In genomic region chr2:44098050-44098449, GRCh38 we compare ENCODE assay signal across 26 cellular contexts.
DNase-seq lines count a peak whose midpoint lies in the region; ATAC-seq and TF ChIP-seq lines count a peak whose summit lies in the region.
"Had no signal": no experiment of that assay in that cellular context is flagged by ENCODE, and none has a peak within 500 bp of the region (broad histone marks: within the 10 kb centered on the region; RNA-seq: fewer than 3 reads in every experiment).

No MANE protein-coding gene starts in this region.

- peaks cover 28% of the 10 kb centered on the region for H3K4me1 Mint-ChIP-seq in activated naive CD8-positive, alpha-beta T cell treated with anti-CD3 and anti-CD28 coated beads, Interleukin-2, amount 10 ng/mL, durations not matched to agents 7 days and 5 days
- H3K4me1 Mint-ChIP-seq in activated naive CD8-positive, alpha-beta T cell treated with anti-CD3 and anti-CD28 coated beads, Interleukin-2, amount 50 U/mL, for 24 hours, result peaks cover 8% of the 10 kb centered on the region
- H3K4me1 Mint-ChIP-seq in activated CD8-positive, alpha-beta T cell treated with anti-CD3 and anti-CD28 coated beads for 36 hours (ENCODE audit: low read depth), result peaks cover 7% of the 10 kb centered on the region

- H3K36me3 Mint-ChIP-seq in activated naive CD8-positive, alpha-beta T cell treated with anti-CD3 and anti-CD28 coated beads, Interleukin-2, amount 10 ng/mL, durations not matched to agents 7 days and 5 days, result no peaks in the 10 kb centered on the region
- no peaks in the 10 kb centered on the region for H3K36me3 Mint-ChIP-seq in activated naive CD8-positive, alpha-beta T cell treated with anti-CD3 and anti-CD28 coated beads, Interleukin-2, amount 50 U/mL, for 24 hours (ENCODE audit: low read depth)
- no peaks in the 10 kb centered on the region for H3K36me3 Mint-ChIP-seq in activated CD8-positive, alpha-beta T cell treated with anti-CD3 and anti-CD28 coated beads for 36 hours (ENCODE audit: low read depth)

- H3K27ac ChIP-seq in WERI-Rb-1 (no peak overlapping the region), osteoblast (ENCODE audit: low read depth, low read length) (no peak overlapping the region)
- H3K27ac ChIP-seq: right atrium auricular region, suprapubic skin had no signal

- no peak overlapping the region for H3K27ac Mint-ChIP-seq in activated naive CD8-positive, alpha-beta T cell treated with anti-CD3 and anti-CD28 coated beads, Interleukin-2, amount 10 ng/mL, durations not matched to agents 7 days and 5 days
- H3K27ac Mint-ChIP-seq in activated naive CD8-positive, alpha-beta T cell treated with anti-CD3 and anti-CD28 coated beads, Interleukin-2, amount 50 U/mL, for 24 hours, result no peak overlapping the region
- H3K27ac Mint-ChIP-seq in activated CD8-positive, alpha-beta T cell treated with anti-CD3 and anti-CD28 coated beads for 36 hours, result no peak overlapping the region
- H3K27ac Mint-ChIP-seq: activated CD4-positive, alpha-beta T cell treated with anti-CD3 and anti-CD28 coated beads, Interleukin-2, amount 10 ng/mL, durations not matched to agents 7 days and 5 days; activated naive CD4-positive, alpha-beta T cell treated with anti-CD3 and anti-CD28 coated beads, Interleukin-2, amount 50 U/mL, for 24 hours had no signal

- POLR2A ChIA-PET in activated naive CD8-positive, alpha-beta T cell treated with anti-CD3 and anti-CD28 coated beads, Interleukin-2, amount 10 ng/mL, durations not matched to agents 7 days and 5 days (lab: Charles Lee), result interaction anchor here (0.6 to 1.0 kb wide), 2 partner anchors 10 to 369 kb away, joined by 3 read pairs; no protein-coding TSS in a partner anchor
- POLR2A ChIA-PET in activated CD8-positive, alpha-beta T cell treated with anti-CD3 and anti-CD28 coated beads for 36 hours (lab: Charles Lee), result no interaction called here

- no peak for TF ChIP-seq CTCF in activated CD8-positive, alpha-beta T cell treated with anti-CD3 and anti-CD28 coated beads for 36 hours (IDR thresholded peaks at IDR 0.05)
- no peak for TF ChIP-seq CTCF in WERI-Rb-1 (IDR thresholded peaks at IDR 0.05; ENCODE audit: low read depth, low read length)
- no peak for TF ChIP-seq CTCF in osteoblast (IDR thresholded peaks at IDR 0.05; ENCODE audit: extremely low read depth, low read depth, low read length)

- H3K27me3 Mint-ChIP-seq in activated naive CD8-positive, alpha-beta T cell treated with anti-CD3 and anti-CD28 coated beads, Interleukin-2, amount 10 ng/mL, durations not matched to agents 7 days and 5 days, result peaks cover 4% of the 10 kb centered on the region
- no peaks in the 10 kb centered on the region for H3K27me3 Mint-ChIP-seq in activated naive CD8-positive, alpha-beta T cell treated with anti-CD3 and anti-CD28 coated beads, Interleukin-2, amount 50 U/mL, for 24 hours
- peaks cover 2% of the 10 kb centered on the region for H3K27me3 Mint-ChIP-seq in activated CD8-positive, alpha-beta T cell treated with anti-CD3 and anti-CD28 coated beads for 36 hours
- H3K27me3 Mint-ChIP-seq: activated naive CD4-positive, alpha-beta T cell treated with anti-CD3 and anti-CD28 coated beads, Interleukin-2, amount 50 U/mL, for 24 hours had no signal

- no peak for DNase-seq in activated naive CD8-positive, alpha-beta T cell treated with anti-CD3 and anti-CD28 coated beads, Interleukin-2, amount 10 ng/mL, durations not matched to agents 7 days and 5 days
- no peak for DNase-seq in activated naive CD8-positive, alpha-beta T cell treated with anti-CD3 and anti-CD28 coated beads, Interleukin-2, amount 50 U/mL, for 24 hours
- DNase-seq in activated CD8-positive, alpha-beta T cell treated with anti-CD3 and anti-CD28 coated beads for 36 hours, result peak; percentile 18
- DNase-seq in WERI-Rb-1 (no peak), osteoblast (ENCODE audit: insufficient read length, low spot score, missing footprints) (no peak), OCI-M1 (lab: John Stamatoyannopoulos, UW) (no peak), superior temporal gyrus (ENCODE audit: extremely low spot score) (no peak)
- DNase-seq: activated CD4-positive, alpha-beta T cell treated with anti-CD3 and anti-CD28 coated beads, Interleukin-2, amount 10 ng/mL, durations not matched to agents 7 days and 5 days; activated T-cell treated with anti-CD3 and anti-CD28 coated beads, Interleukin-2, amount 50 U/mL, for 1 hour; C1 segment of cervical spinal cord; effector CD8-positive, alpha-beta T cell; foreskin melanocyte; GF-D8; hypothalamus; islet precursor cell; KG1; NCI-H187; NCI-H748 treated with DMSO at 0.1 percent for 48 hours; nucleus accumbens; PC-3; SHP77 treated with DMSO at 0.1 percent for 48 hours had no signal

- CTCF ChIA-PET in activated CD8-positive, alpha-beta T cell treated with anti-CD3 and anti-CD28 coated beads for 36 hours (lab: Charles Lee), result interaction anchor here (1.2 kb wide), 1 partner anchor 11 kb away, joined by 6 read pairs; no protein-coding TSS in a partner anchor

- H3K4me3 Mint-ChIP-seq in activated naive CD8-positive, alpha-beta T cell treated with anti-CD3 and anti-CD28 coated beads, Interleukin-2, amount 10 ng/mL, durations not matched to agents 7 days and 5 days, result no peak overlapping the region
- no peak overlapping the region for H3K4me3 Mint-ChIP-seq in activated naive CD8-positive, alpha-beta T cell treated with anti-CD3 and anti-CD28 coated beads, Interleukin-2, amount 50 U/mL, for 24 hours
- no peak overlapping the region for H3K4me3 Mint-ChIP-seq in activated CD8-positive, alpha-beta T cell treated with anti-CD3 and anti-CD28 coated beads for 36 hours
- H3K4me3 Mint-ChIP-seq: activated CD4-positive, alpha-beta T cell treated with anti-CD3 and anti-CD28 coated beads, Interleukin-2, amount 10 ng/mL, durations not matched to agents 7 days and 5 days; activated naive CD4-positive, alpha-beta T cell treated with anti-CD3 and anti-CD28 coated beads, Interleukin-2, amount 50 U/mL, for 24 hours had no signal

- intact Hi-C loops in activated CD8-positive, alpha-beta T cell treated with anti-CD3 and anti-CD28 coated beads for 36 hours (cut with micrococcal nuclease), result no loop called here

- H3K27me3 ChIP-seq in WERI-Rb-1 (ENCODE audit: insufficient read depth, low read depth, severe bottlenecking), result no peaks in the 10 kb centered on the region
- H3K27me3 ChIP-seq in osteoblast (ENCODE audit: insufficient read depth, low read length), result no peaks in the 10 kb centered on the region
- H3K27me3 ChIP-seq: right atrium auricular region, suprapubic skin had no signal

- H3K9me3 ChIP-seq in WERI-Rb-1 (ENCODE audit: severe bottlenecking) (no peaks in the 10 kb centered on the region), osteoblast (ENCODE audit: low read depth, low read length) (no peaks in the 10 kb centered on the region)
- H3K9me3 ChIP-seq: suprapubic skin had no signal

- no peak overlapping the region for H2AFZ ChIP-seq in osteoblast (ENCODE audit: low read length)

- H3K9me3 Mint-ChIP-seq in activated naive CD8-positive, alpha-beta T cell treated with anti-CD3 and anti-CD28 coated beads, Interleukin-2, amount 10 ng/mL, durations not matched to agents 7 days and 5 days, result no peaks in the 10 kb centered on the region
- H3K9me3 Mint-ChIP-seq in activated naive CD8-positive, alpha-beta T cell treated with anti-CD3 and anti-CD28 coated beads, Interleukin-2, amount 50 U/mL, for 24 hours, result no peaks in the 10 kb centered on the region
- H3K9me3 Mint-ChIP-seq in activated CD8-positive, alpha-beta T cell treated with anti-CD3 and anti-CD28 coated beads for 36 hours, result no peaks in the 10 kb centered on the region
- H3K9me3 Mint-ChIP-seq: activated CD4-positive, alpha-beta T cell treated with anti-CD3 and anti-CD28 coated beads, Interleukin-2, amount 10 ng/mL, durations not matched to agents 7 days and 5 days; activated naive CD4-positive, alpha-beta T cell treated with anti-CD3 and anti-CD28 coated beads, Interleukin-2, amount 50 U/mL, for 24 hours had no signal

- H3K4me3 ChIP-seq in WERI-Rb-1 (ENCODE audit: low read depth, low read length) (no peak overlapping the region), osteoblast (ENCODE audit: insufficient read depth, low read length) (no peak overlapping the region)
- H3K4me3 ChIP-seq: lung, right atrium auricular region, suprapubic skin had no signal

- H4K20me1 ChIP-seq in osteoblast (ENCODE audit: insufficient read depth, low read length), result no peaks in the 10 kb centered on the region

- H3K36me3 ChIP-seq in WERI-Rb-1, result no peaks in the 10 kb centered on the region
- no peaks in the 10 kb centered on the region for H3K36me3 ChIP-seq in osteoblast (ENCODE audit: insufficient read depth, low read length)
- H3K36me3 ChIP-seq: right atrium auricular region, suprapubic skin had no signal

- no peaks in the 10 kb centered on the region for H3K79me2 ChIP-seq in osteoblast (ENCODE audit: insufficient read depth, low read length)

- H3K4me2 ChIP-seq in osteoblast (ENCODE audit: insufficient read depth, low read length), result no peak overlapping the region

- peak; percentile 83 for ATAC-seq in activated naive CD8-positive, alpha-beta T cell treated with anti-CD3 and anti-CD28 coated beads, Interleukin-2, amount 10 ng/mL, durations not matched to agents 7 days and 5 days (ENCODE audit: low read depth)
- no peak for ATAC-seq in activated naive CD8-positive, alpha-beta T cell treated with anti-CD3 and anti-CD28 coated beads, Interleukin-2, amount 50 U/mL, for 24 hours
- peak; percentile 59 for ATAC-seq in HG02678 (IDR thresholded peaks at IDR 0.05; ENCODE audit: unreplicated experiment)
- peak; percentile 20 for ATAC-seq in activated CD8-positive, alpha-beta T cell treated with anti-CD3 and anti-CD28 coated beads for 36 hours
- ATAC-seq: PC-3 had no signal

- peaks cover 13% of the 10 kb centered on the region for H3K4me1 ChIP-seq in osteoblast (ENCODE audit: insufficient read depth, low read length)
